ENCODE assay signal across 23 cellular contexts in the genomic region with DNA sequence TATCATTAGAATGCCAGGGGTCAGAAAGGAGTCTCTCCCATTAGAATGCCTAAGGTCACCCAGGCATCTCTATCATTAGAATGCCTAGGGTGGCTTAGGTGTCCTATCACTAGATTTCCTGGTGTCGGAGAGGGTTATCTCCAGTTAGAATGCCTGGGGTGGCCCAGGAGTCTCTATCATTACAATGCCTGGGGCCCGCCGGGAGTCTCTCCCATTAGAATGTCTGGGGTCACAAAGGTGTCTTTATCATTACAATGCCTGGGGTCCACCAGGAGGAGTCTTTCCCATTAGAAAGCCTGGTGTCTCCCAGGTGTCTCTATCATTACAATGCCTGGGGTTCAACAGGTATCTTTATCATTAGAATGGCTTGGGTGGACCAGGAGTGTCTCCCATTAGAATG.
"Had no signal": no experiment of that assay in that cellular context is flagged by ENCODE, and none has a peak within 500 bp of the region (broad histone marks: within the 10 kb centered on the region; RNA-seq: fewer than 3 reads in every experiment).

No MANE protein-coding gene starts in this region.

- DNase-seq: activated CD4-positive, alpha-beta T cell treated with anti-CD3 and anti-CD28 coated beads for 48 hours; activated CD4-positive, alpha-beta T cell treated with anti-CD3 and anti-CD28 coated beads, Interleukin-2, amount 50 U/mL, for 4 hours; activated CD4-positive, CD25-positive, alpha-beta regulatory T cell treated with anti-CD3 and anti-CD28 coated beads, Interleukin-2, amount 50 U/mL, for 72 hours; activated CD8-positive, alpha-beta memory T cell treated with anti-CD3 and anti-CD28 coated beads, Interleukin-2, amount 50 U/mL, for 48 hours; activated CD8-positive, alpha-beta T cell treated with anti-CD3 and anti-CD28 coated beads, Interleukin-2, amount 10 ng/mL, durations not matched to agents 7 days and 5 days; activated effector memory CD4-positive, alpha-beta T cell treated with Interleukin-2 at 50 U/mL for 16 hours; activated naive CD4-positive, alpha-beta T cell treated with Interleukin-2 at 50 U/mL for 16 hours; activated naive CD8-positive, alpha-beta T cell treated with anti-CD3 and anti-CD28 coated beads, Interleukin-2, amount 50 U/mL, for 24 hours; activated T-cell treated with anti-CD3 and anti-CD28 coated beads, Interleukin-2, amount 50 U/mL, for 1 hour; amniotic stem cell; KBM-7; NCI-H1092 treated with DMSO at 0.1 percent for 48 hours; NCI-H1417 treated with DMSO at 0.1 percent for 48 hours; NCI-H1694; NCI-H2029; NCI-H2107; NCI-H2171 treated with DMSO at 0.1 percent for 48 hours; NCI-H226; NCI-H526 treated with DMSO at 0.1 percent for 48 hours; SHP77 treated with DMSO at 0.1 percent for 48 hours had no signal

- ATAC-seq: activated CD8-positive, alpha-beta T cell treated with anti-CD3 and anti-CD28 coated beads, Interleukin-2, amount 10 ng/mL, durations not matched to agents 7 days and 5 days; activated naive CD4-positive, alpha-beta T cell treated with anti-CD3 and anti-CD28 coated beads, Interleukin-2, amount 50 U/mL, for 72 hours; activated naive CD8-positive, alpha-beta T cell treated with anti-CD3 and anti-CD28 coated beads, Interleukin-2, amount 50 U/mL, for 24 hours had no signal

- FAIRE-seq: astrocyte, RCC 7860 had no signal
